In genomic region chrY:17876767-17877166, GRCh38 we compare ENCODE assay signal across 11 cellular contexts. TPM values are rescaled to one million over a fixed set of nuclear protein-coding genes. Genes with fewer than 3 reads are reported as not detected.
"Had no signal": no experiment of that assay in that cellular context is flagged by ENCODE, and none has a peak within 500 bp of the region (broad histone marks: within the 10 kb centered on the region; RNA-seq: fewer than 3 reads in every experiment).

No MANE protein-coding gene starts in this region.

RNA-seq across cellular contexts. Expression of gene CDY2B, which starts 3.3 kb away (rescaled TPM):
- total RNA-seq: OCI-LY7, PC-3, PC-9, Peyer's patch, Right ventricle myocardium inferior, Right ventricle myocardium superior, RPMI7951, SJCRH30, SJSA1, SK-MEL-5 had no signal
- polyA plus RNA-seq: SK-N-SH had no signal
